ENCODE assay signal across 22 cellular contexts in genomic region chrX:135126145-135126544, GRCh38. TPM values are rescaled to one million over a fixed set of nuclear protein-coding genes. Genes with fewer than 3 reads are reported as not detected.
"Had no signal": no experiment of that assay in that cellular context is flagged by ENCODE, and none has a peak within 500 bp of the region (broad histone marks: within the 10 kb centered on the region; RNA-seq: fewer than 3 reads in every experiment).

No MANE protein-coding gene starts in this region.

RNA-seq across cellular contexts. Expression of gene ETDB, which starts 5.8 kb away (rescaled TPM):
- total RNA-seq: naive thymus-derived CD8-positive, alpha-beta T cell; natural killer cell treated with Interleukin-12 subunit alpha and Interleukin-12 subunit beta and Interleukin-15 and Interleukin-18, amount 100 ng/mL, for 72 hours; neural crest cell; omental fat pad; osteocyte; pancreas; posterior vena cava; prostate gland; pulmonary artery endothelial cell; right atrium auricular region; sciatic nerve; smooth muscle cell; spleen; stomach; subcutaneous adipose tissue; temporal lobe; thoracic aorta; thyroid gland; tibial nerve; upper lobe of left lung; ureter; vagina had no signal
- polyA plus RNA-seq: naive thymus-derived CD8-positive, alpha-beta T cell; pancreas; smooth muscle cell; spleen; stomach had no signal

RNA-seq across cellular contexts. Expression of gene SMIM10L2B, which starts 27.6 kb away (rescaled TPM):
- total RNA-seq: natural killer cell treated with Interleukin-12 subunit alpha and Interleukin-12 subunit beta and Interleukin-15 and Interleukin-18, amount 100 ng/mL, for 72 hours had no signal

RNA-seq across cellular contexts. Expression of gene CT55, which starts 45.1 kb away (rescaled TPM):
- total RNA-seq: naive thymus-derived CD8-positive, alpha-beta T cell; natural killer cell treated with Interleukin-12 subunit alpha and Interleukin-12 subunit beta and Interleukin-15 and Interleukin-18, amount 100 ng/mL, for 72 hours; omental fat pad; osteocyte; posterior vena cava; pulmonary artery endothelial cell; right atrium auricular region; sciatic nerve; smooth muscle cell; spleen; stomach; subcutaneous adipose tissue; temporal lobe; thoracic aorta; thyroid gland; tibial nerve; upper lobe of left lung; ureter; vagina had no signal
- polyA plus RNA-seq: naive thymus-derived CD8-positive, alpha-beta T cell; pancreas; smooth muscle cell; spleen; stomach had no signal
